Comparison of ENCODE assay signal across 10 cellular contexts in the genomic region with DNA sequence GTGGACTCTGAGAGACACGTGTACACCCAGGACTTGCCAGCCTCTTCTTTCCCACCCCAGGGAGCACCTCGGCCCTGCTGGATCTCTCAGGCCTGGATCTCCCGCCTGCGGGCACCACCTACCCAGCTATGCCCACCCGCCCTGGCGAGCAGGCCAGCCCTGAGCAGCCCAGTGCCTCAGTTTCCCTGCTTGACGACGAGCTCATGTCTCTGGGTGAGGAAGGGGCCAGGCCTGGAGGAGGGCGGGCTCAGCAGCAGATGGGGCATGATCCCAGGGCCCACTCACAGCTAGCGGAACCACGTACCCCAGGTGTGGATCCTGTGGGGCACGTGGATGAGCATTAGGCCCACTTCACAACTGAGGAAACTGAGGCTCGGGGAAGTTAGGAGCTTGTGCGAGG.
A peak's percentile ranks its signal among the peaks of the same experiment; 100 is the strongest.
DNase-seq lines count a peak whose midpoint lies in the region; ATAC-seq lines count a peak whose summit lies in the region.
"Had no signal": no experiment of that assay in that cellular context is flagged by ENCODE, and none has a peak within 500 bp of the region (broad histone marks: within the 10 kb centered on the region; RNA-seq: fewer than 3 reads in every experiment).

No MANE protein-coding gene starts in this region.

- ATAC-seq in memory B cell (ENCODE audit: low read depth) (no peak), HG03565 (IDR thresholded peaks at IDR 0.05; ENCODE audit: unreplicated experiment) (no peak), HG03045 (IDR thresholded peaks at IDR 0.05; ENCODE audit: unreplicated experiment) (no peak)

- peak overlapping the region in 3 of 5 donors; percentile 42 to 73 (median 73) for H3K9ac ChIP-seq in subcutaneous abdominal adipose tissue (ENCODE audit: low read length in 5 of 5)

- DNase-seq in memory B cell (ENCODE audit: low spot score in 2 of 2) (no peak), GM03348 (ENCODE audit: low spot score) (no peak)
- DNase-seq: activated effector memory CD4-positive, alpha-beta T cell treated with anti-CD3 and anti-CD28 coated beads, Interleukin-2, amount 50 U/mL, for 16 hours; left lung; NCI-H226 had no signal

- no peaks in the 10 kb centered on the region for H3K27me3 ChIP-seq in subcutaneous abdominal adipose tissue (ENCODE audit: control insufficient read depth in 5 of 5, insufficient read depth in 4 of 5, low read length in 5 of 5)
- H3K27me3 ChIP-seq: left lung had no signal

- H3K27ac ChIP-seq in KOPT-K1 (ENCODE audit: low read depth, low read length, poor library complexity, severe bottlenecking) (peak overlapping the region; percentile 90), subcutaneous abdominal adipose tissue (ENCODE audit: low read depth, low read length) (peak overlapping the region; percentile 85)

- no peaks in the 10 kb centered on the region for H3K27me3 Mint-ChIP-seq in activated naive CD8-positive, alpha-beta T cell
- no peaks in the 10 kb centered on the region for H3K27me3 Mint-ChIP-seq in memory B cell

- H3K4me1 ChIP-seq in subcutaneous abdominal adipose tissue (ENCODE audit: control insufficient read depth in 5 of 5, insufficient read depth in 5 of 5, low read length in 5 of 5), result peaks cover 6 to 44% (median 29%) of the 10 kb centered on the region in 5 donors

- peak overlapping the region; percentile 87 for H3K27ac Mint-ChIP-seq in activated naive CD8-positive, alpha-beta T cell
- H3K27ac Mint-ChIP-seq in memory B cell, result peak overlapping the region; percentile 88

- no peaks in the 10 kb centered on the region for H3K9me3 ChIP-seq in KOPT-K1 (ENCODE audit: insufficient read depth, low read length, poor library complexity, severe bottlenecking)
- no peaks in the 10 kb centered on the region for H3K9me3 ChIP-seq in subcutaneous abdominal adipose tissue (ENCODE audit: control insufficient read depth in 5 of 5, low read length in 5 of 5)
- H3K9me3 ChIP-seq: left lung had no signal

- peaks cover 31% of the 10 kb centered on the region for H3K36me3 ChIP-seq in KOPT-K1 (ENCODE audit: insufficient read depth, low read length)
- H3K36me3 ChIP-seq in subcutaneous abdominal adipose tissue (ENCODE audit: control insufficient read depth in 5 of 5, insufficient read depth in 5 of 5, low read length in 5 of 5), result peaks cover 0 to 72% (median 46%) of the 10 kb centered on the region in 5 donors

- H3K9me3 Mint-ChIP-seq in activated naive CD8-positive, alpha-beta T cell (ENCODE audit: low read depth), result no peaks in the 10 kb centered on the region
- H3K9me3 Mint-ChIP-seq in memory B cell, result no peaks in the 10 kb centered on the region

- peaks cover 52% of the 10 kb centered on the region for H3K4me1 Mint-ChIP-seq in activated naive CD8-positive, alpha-beta T cell (ENCODE audit: low read depth)
- peaks cover 48% of the 10 kb centered on the region for H3K4me1 Mint-ChIP-seq in memory B cell

- H3K4me3 Mint-ChIP-seq in activated naive CD8-positive, alpha-beta T cell, result peak overlapping the region; percentile 23
- no peak overlapping the region for H3K4me3 Mint-ChIP-seq in memory B cell

- no peak overlapping the region for H3K4me3 ChIP-seq in subcutaneous abdominal adipose tissue (ENCODE audit: low read depth in 1 of 5, low read length in 5 of 5)
- H3K4me3 ChIP-seq: left lung had no signal

- peaks cover 2% of the 10 kb centered on the region for H3K36me3 Mint-ChIP-seq in activated naive CD8-positive, alpha-beta T cell
- peaks cover 12% of the 10 kb centered on the region for H3K36me3 Mint-ChIP-seq in memory B cell
